Comparison of ENCODE assay signal across 1 cellular context in the genomic region with DNA sequence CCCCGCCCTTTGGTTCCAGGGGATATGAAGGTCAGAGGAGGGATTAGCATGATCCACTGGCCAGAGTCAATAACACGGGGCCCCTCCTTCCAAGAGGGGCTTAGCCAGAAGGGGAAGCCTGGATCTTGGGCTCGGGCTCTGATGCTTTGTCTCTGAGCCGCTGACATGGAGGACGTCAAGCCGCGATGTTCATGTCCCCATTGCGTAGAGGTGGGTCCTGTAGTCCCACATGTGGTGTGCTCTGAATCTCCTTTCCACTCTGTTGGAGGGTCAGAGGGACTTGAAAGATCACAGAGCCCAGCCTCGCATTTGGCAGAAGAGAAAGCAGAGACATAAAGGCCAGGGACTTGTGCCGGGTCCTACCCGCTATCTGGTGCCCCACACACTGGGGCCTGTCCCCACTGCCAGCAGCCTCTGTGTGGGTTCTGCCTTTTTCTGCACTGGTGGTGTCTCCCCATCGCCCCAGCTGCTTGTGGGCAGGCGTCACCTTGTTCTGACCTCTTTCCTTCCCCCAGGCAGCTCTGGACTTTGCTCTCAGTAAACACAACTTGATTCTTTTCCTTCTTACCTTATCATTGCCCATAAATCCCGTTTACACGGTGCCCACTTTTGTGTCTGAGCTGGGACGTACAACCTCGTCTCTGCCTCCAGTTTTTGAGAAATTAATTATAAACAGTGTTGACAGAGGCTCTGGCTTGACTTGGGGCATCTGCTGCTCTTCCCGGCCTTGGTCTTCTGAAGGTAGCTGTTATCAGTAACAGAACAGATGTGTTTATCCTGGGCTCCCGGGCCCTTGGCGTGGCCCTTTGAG.
TF ChIP-seq lines count a peak whose summit lies in the region.

No MANE protein-coding gene starts in this region.

TF ChIP-seq in endothelial cell of umbilical vein, 7 proteins besides CTCF, POLR2A, EP300 and RAD21:
- no peak for TF ChIP-seq MYC (IDR thresholded peaks at IDR 0.05; ENCODE audit: low read depth, low read length)
